Comparison of ENCODE assay signal across 1 cellular context in genomic region chr5:175696855-175697198, GRCh38.
TF ChIP-seq lines count a peak whose summit lies in the region.

No MANE protein-coding gene starts in this region.

TF ChIP-seq in HCT116, 20 proteins besides CTCF, POLR2A, EP300 and RAD21 (continued from another document):
- TF ChIP-seq YY1 (IDR thresholded peaks at IDR 0.05; ENCODE audit: extremely low read depth, insufficient replicate concordance, low read depth, low read length) (no peak), ZBTB33 (IDR thresholded peaks at IDR 0.05; ENCODE audit: extremely low read depth, insufficient replicate concordance, low read length) (no peak), SP1 (IDR thresholded peaks at IDR 0.05; ENCODE audit: low read depth) (no peak), CEBPB (IDR thresholded peaks at IDR 0.05; ENCODE audit: low read depth) (no peak), TCF7L2 (IDR thresholded peaks at IDR 0.05; ENCODE audit: borderline replicate concordance, extremely low read depth, insufficient read depth, insufficient read length) (no peak), ZNF274 (IDR thresholded peaks at IDR 0.05; ENCODE audit: low read depth, low read length) (no peak), FOSL1 (IDR thresholded peaks at IDR 0.05; ENCODE audit: low read depth) (no peak), SRF (IDR thresholded peaks at IDR 0.05; ENCODE audit: low read depth) (no peak), POLR2AphosphoS5 (IDR thresholded peaks at IDR 0.05; ENCODE audit: low read depth, low read length) (no peak), ELF1 (IDR thresholded peaks at IDR 0.05; ENCODE audit: borderline replicate concordance, low read depth) (no peak), ZFX (IDR thresholded peaks at IDR 0.05) (no peak)
